In the genomic region with DNA sequence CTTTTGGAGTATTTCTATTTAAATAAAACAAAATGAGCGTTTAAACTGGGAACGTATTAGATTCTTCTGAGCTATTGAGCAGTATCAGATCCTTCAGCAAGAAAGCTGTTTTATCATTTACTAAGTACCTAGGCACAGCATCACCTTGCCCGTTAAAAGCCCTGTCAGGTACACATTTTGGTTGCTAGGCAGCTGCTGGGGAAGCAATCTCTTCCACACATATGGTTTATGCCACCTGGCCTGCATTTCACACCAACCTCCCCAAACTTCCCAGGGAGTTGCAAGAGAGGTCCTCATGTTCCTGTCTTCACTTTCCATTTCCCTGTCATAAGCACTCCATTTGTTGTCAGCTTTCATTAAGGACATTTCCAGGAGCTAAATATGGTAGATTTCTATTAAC, we compare ENCODE assay signal across 25 cellular contexts.
"Had no signal": no experiment of that assay in that cellular context is flagged by ENCODE, and none has a peak within 500 bp of the region (broad histone marks: within the 10 kb centered on the region; RNA-seq: fewer than 3 reads in every experiment).

No MANE protein-coding gene starts in this region.

- ATAC-seq: activated CD4-positive, alpha-beta T cell treated with anti-CD3 and anti-CD28 coated beads for 36 hours; activated T-helper 17 cell treated with anti-CD3 and anti-CD28 coated beads, Interleukin-2, amount 50 U/mL, for 72 hours; effector memory CD8-positive, alpha-beta T cell; gastroesophageal sphincter; left colon; right cardiac atrium; stimulated activated naive CD8-positive, alpha-beta T cell treated with anti-CD3 and anti-CD28 coated beads, Interleukin-15, Interleukin-2, amounts not matched to agents 100 U/mL and 50 U/mL, for 24 hours had no signal

- H3K36me3 ChIP-seq: adrenal gland, breast epithelium, colonic mucosa, esophagus muscularis mucosa, gastroesophageal sphincter, thyroid gland had no signal

- DNase-seq: activated B cell treated with CpG ODN at 0.5 μM for 24 hours; activated CD4-positive, alpha-beta T cell treated with anti-CD3 and anti-CD28 coated beads for 36 hours; activated CD4-positive, alpha-beta T cell treated with anti-CD3 and anti-CD28 coated beads, Interleukin-2, amount 50 U/mL, for 4 hours; activated CD8-positive, alpha-beta memory T cell treated with anti-CD3 and anti-CD28 coated beads for 24 hours; activated CD8-positive, alpha-beta memory T cell treated with anti-CD3 and anti-CD28 coated beads, Interleukin-2, amount 50 U/mL, for 4 hours; activated naive CD4-positive, alpha-beta T cell; activated T-cell treated with anti-CD3 and anti-CD28 coated beads, Interleukin-2, amount 50 U/mL, for 24 hours; adrenal gland; colonic mucosa; dorsolateral prefrontal cortex; effector memory CD8-positive, alpha-beta T cell; hypothalamus; left colon; naive B cell; nucleus accumbens; right cardiac atrium; stimulated activated CD4-positive, alpha-beta T cell treated with anti-CD3 and anti-CD28 coated beads, Interleukin-4, amount 100 ng/mL, for 24 hours; stimulated activated naive CD8-positive, alpha-beta T cell treated with anti-CD3 and anti-CD28 coated beads, Interleukin-15, Interleukin-2, amounts not matched to agents 100 U/mL and 50 U/mL, for 24 hours; T1000; thyroid gland had no signal

- H3K4me3 ChIP-seq: adrenal gland, breast epithelium, colonic mucosa, dorsolateral prefrontal cortex, esophagus muscularis mucosa, gastroesophageal sphincter, thyroid gland had no signal

- H3K4me1 ChIP-seq: adrenal gland, breast epithelium, colonic mucosa, parathyroid adenoma, thyroid gland had no signal

- H3K9ac ChIP-seq: parathyroid adenoma had no signal

- H3K27ac ChIP-seq: adrenal gland, breast epithelium, colonic mucosa, dorsolateral prefrontal cortex, esophagus muscularis mucosa, gastroesophageal sphincter, parathyroid adenoma, thyroid gland had no signal

- H3K27me3 ChIP-seq: adrenal gland, breast epithelium, colonic mucosa, dorsolateral prefrontal cortex, esophagus muscularis mucosa, gastroesophageal sphincter, thyroid gland had no signal
